ENCODE assay signal across 13 cellular contexts in the genomic region with DNA sequence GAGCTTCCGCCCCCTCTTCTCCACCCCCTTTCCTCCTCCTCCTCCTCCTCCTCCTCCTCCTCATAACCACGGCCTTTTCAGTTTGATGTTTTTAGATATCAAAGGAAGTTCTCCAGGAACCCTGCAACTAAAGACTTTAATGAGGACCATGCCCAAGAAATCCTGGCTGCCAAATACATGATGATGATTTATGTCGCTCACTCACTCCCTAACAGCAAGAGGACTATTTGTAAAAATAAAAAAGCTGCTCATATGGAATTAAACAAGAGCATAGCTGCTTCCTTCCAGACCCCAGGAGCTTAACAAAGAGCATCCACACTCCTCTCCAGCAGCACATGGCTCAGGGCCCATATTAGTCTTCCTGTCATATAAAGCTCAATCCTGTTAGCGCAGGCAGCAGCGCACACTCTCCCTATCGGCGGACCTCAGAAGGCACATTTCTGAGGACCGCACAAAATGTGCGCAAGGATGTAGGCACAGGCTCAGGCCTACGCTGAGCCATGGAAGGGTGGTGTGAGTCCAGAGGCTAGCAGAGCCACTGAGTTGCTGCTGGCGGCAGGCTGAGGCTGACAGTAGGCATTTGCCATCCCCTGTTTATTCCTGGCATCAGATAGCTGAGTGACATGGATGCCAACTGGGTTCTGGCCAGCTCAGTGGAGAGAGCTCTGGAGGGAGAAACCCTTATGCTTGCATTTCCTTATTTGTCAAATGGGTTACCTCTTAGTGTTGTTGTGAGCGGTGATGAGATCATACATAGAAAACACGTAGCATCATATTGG.
DNase-seq lines count a peak whose midpoint lies in the region; ATAC-seq, FAIRE-seq and TF ChIP-seq lines count a peak whose summit lies in the region.
"Had no signal": no experiment of that assay in that cellular context is flagged by ENCODE, and none has a peak within 500 bp of the region (broad histone marks: within the 10 kb centered on the region; RNA-seq: fewer than 3 reads in every experiment).

No MANE protein-coding gene starts in this region.

- DNase-seq in AG10803 (ENCODE audit: low read depth), result peak; percentile 27
- peak; percentile 82 for DNase-seq in cardiac septum (ENCODE audit: low spot score)
- no peak for DNase-seq in stimulated activated CD4-positive, alpha-beta T cell treated with anti-CD3 and anti-CD28 coated beads, Interleukin-12 subunit alpha, Interleukin-12 subunit beta, amount 100 ng/mL, for 4 hours
- DNase-seq in kidney, result no peak
- DNase-seq: activated CD4-positive, alpha-beta memory T cell treated with anti-CD3 and anti-CD28 coated beads for 36 hours; KBM-7; NCI-H2081 treated with DMSO at 0.1 percent for 48 hours had no signal

- no peaks in the 10 kb centered on the region for H3K9me3 Mint-ChIP-seq in nephron
- H3K9me3 Mint-ChIP-seq: activated CD4-positive, alpha-beta memory T cell treated with anti-CD3 and anti-CD28 coated beads for 36 hours had no signal

- H3K9me3 ChIP-seq in kidney (ENCODE audit: control insufficient read depth in 1 of 2, low read length in 2 of 2), result no peaks in the 10 kb centered on the region
- H3K9me3 ChIP-seq: A549 had no signal

- no peak overlapping the region for H3K27ac ChIP-seq in kidney (ENCODE audit: low read depth in 2 of 2, low read length in 2 of 2)
- H3K27ac ChIP-seq: A549 had no signal

- H3K4me1 ChIP-seq in kidney (ENCODE audit: control insufficient read depth in 1 of 2, insufficient read depth in 1 of 2, low read depth in 1 of 2, low read length in 2 of 2), result peaks cover 0 to 8% of the 10 kb centered on the region in 2 donors
- H3K4me1 ChIP-seq: A549 had no signal

- H3K36me3 ChIP-seq in kidney (ENCODE audit: control insufficient read depth in 1 of 2, insufficient read depth in 2 of 2, low read length in 2 of 2), result no peaks in the 10 kb centered on the region

- intact Hi-C loops in cardiac septum (cut with DNase I), result no loop called here
- intact Hi-C loops in kidney (cut with DNase I), result no loop called here

- H3K4me3 Mint-ChIP-seq in nephron, result peak overlapping the region; percentile 33 to 56 (median 54)
- H3K4me3 Mint-ChIP-seq: activated CD4-positive, alpha-beta memory T cell treated with anti-CD3 and anti-CD28 coated beads for 36 hours had no signal

- peak overlapping the region; percentile 86 to 96 (median 92) for H3K27ac Mint-ChIP-seq in nephron
- H3K27ac Mint-ChIP-seq: activated CD4-positive, alpha-beta memory T cell treated with anti-CD3 and anti-CD28 coated beads for 36 hours had no signal

- H3K4me1 Mint-ChIP-seq in nephron, result peaks cover 34% of the 10 kb centered on the region

- no peak for FAIRE-seq in kidney (lab: Jason Lieb, UNC)
- FAIRE-seq: A549, colon had no signal

- ATAC-seq in SK-N-SH treated with all-trans-retinoic acid at 6 μM for 48 hours (peak; percentile 77), GM21825 (IDR thresholded peaks at IDR 0.05; ENCODE audit: unreplicated experiment) (no peak), GM18519 (IDR thresholded peaks at IDR 0.05; ENCODE audit: low FRiP score, unreplicated experiment) (no peak)
- ATAC-seq: A549 had no signal

- no peaks in the 10 kb centered on the region for H3K36me3 Mint-ChIP-seq in nephron (ENCODE audit: low read depth)
- H3K36me3 Mint-ChIP-seq: activated CD4-positive, alpha-beta memory T cell treated with anti-CD3 and anti-CD28 coated beads for 36 hours had no signal

- TF ChIP-seq CTCF in AG10803 (conservative IDR thresholded peaks at IDR 0.05; ENCODE audit: low read length) (peak; percentile 18; the same call in 1 of the 2 replicates), nephron (IDR thresholded peaks at IDR 0.05; ENCODE audit: unreplicated experiment in 3 of 3) (peak; percentile 25 to 46 (median 34)), kidney (IDR thresholded peaks at IDR 0.05; ENCODE audit: borderline replicate concordance, extremely low read depth, insufficient read depth) (no peak)

- no peak overlapping the region for H3K9ac ChIP-seq in kidney (ENCODE audit: low read length in 2 of 2)

- peaks cover 8% of the 10 kb centered on the region for H3K27me3 Mint-ChIP-seq in nephron (ENCODE audit: low read depth)
- H3K27me3 Mint-ChIP-seq: activated CD4-positive, alpha-beta memory T cell treated with anti-CD3 and anti-CD28 coated beads for 36 hours had no signal

- no peak overlapping the region for H3K4me3 ChIP-seq in AG10803 (ENCODE audit: low read length)
- H3K4me3 ChIP-seq in kidney (ENCODE audit: low read length in 2 of 2), result no peak overlapping the region
- H3K4me3 ChIP-seq: A549 had no signal

TF ChIP-seq in SK-N-SH treated with all-trans-retinoic acid at 6 μM for 48 hours, 23 proteins besides CTCF, POLR2A, EP300 and RAD21 (continues in another document):
- TF ChIP-seq RARB (CRISPR knock-in tag; IDR thresholded peaks at IDR 0.05) (no peak), ESRRG (CRISPR knock-in tag; IDR thresholded peaks at IDR 0.05) (no peak), ZC3H10 (CRISPR knock-in tag; IDR thresholded peaks at IDR 0.05) (no peak), OSR1 (CRISPR knock-in tag; IDR thresholded peaks at IDR 0.05) (no peak), ZNF8 (CRISPR knock-in tag; IDR thresholded peaks at IDR 0.05) (no peak), ZFP30 (CRISPR knock-in tag; IDR thresholded peaks at IDR 0.05) (no peak), ZNF70 (CRISPR knock-in tag; IDR thresholded peaks at IDR 0.05) (no peak), ISL1 (CRISPR knock-in tag; IDR thresholded peaks at IDR 0.05) (no peak), ZFP3 (CRISPR knock-in tag; IDR thresholded peaks at IDR 0.05) (no peak), BACH2 (CRISPR knock-in tag; IDR thresholded peaks at IDR 0.05; ENCODE audit: borderline replicate concordance) (no peak), ARNTL (CRISPR knock-in tag; IDR thresholded peaks at IDR 0.05; ENCODE audit: borderline replicate concordance, low read depth) (no peak), SNAI2 (CRISPR knock-in tag; IDR thresholded peaks at IDR 0.05) (no peak), PPARA (CRISPR knock-in tag; IDR thresholded peaks at IDR 0.05; ENCODE audit: borderline replicate concordance) (no peak)
- TF ChIP-seq, protein P1, sequence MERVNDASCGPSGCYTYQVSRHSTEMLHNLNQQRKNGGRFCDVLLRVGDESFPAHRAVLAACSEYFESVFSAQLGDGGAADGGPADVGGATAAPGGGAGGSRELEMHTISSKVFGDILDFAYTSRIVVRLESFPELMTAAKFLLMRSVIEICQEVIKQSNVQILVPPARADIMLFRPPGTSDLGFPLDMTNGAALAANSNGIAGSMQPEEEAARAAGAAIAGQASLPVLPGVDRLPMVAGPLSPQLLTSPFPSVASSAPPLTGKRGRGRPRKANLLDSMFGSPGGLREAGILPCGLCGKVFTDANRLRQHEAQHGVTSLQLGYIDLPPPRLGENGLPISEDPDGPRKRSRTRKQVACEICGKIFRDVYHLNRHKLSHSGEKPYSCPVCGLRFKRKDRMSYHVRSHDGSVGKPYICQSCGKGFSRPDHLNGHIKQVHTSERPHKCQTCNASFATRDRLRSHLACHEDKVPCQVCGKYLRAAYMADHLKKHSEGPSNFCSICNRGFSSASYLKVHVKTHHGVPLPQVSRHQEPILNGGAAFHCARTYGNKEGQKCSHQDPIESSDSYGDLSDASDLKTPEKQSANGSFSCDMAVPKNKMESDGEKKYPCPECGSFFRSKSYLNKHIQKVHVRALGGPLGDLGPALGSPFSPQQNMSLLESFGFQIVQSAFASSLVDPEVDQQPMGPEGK (CRISPR knock-in tag; IDR thresholded peaks at IDR 0.05; ENCODE audit: borderline replicate concordance), result no peak
- TF ChIP-seq, protein P2, sequence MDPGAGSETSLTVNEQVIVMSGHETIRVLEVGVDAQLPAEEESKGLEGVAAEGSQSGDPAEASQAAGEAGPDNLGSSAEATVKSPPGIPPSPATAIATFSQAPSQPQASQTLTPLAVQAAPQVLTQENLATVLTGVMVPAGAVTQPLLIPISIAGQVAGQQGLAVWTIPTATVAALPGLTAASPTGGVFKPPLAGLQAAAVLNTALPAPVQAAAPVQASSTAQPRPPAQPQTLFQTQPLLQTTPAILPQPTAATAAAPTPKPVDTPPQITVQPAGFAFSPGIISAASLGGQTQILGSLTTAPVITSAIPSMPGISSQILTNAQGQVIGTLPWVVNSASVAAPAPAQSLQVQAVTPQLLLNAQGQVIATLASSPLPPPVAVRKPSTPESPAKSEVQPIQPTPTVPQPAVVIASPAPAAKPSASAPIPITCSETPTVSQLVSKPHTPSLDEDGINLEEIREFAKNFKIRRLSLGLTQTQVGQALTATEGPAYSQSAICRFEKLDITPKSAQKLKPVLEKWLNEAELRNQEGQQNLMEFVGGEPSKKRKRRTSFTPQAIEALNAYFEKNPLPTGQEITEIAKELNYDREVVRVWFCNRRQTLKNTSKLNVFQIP (CRISPR knock-in tag; IDR thresholded peaks at IDR 0.05; ENCODE audit: borderline replicate concordance, low read depth), result no peak
- TF ChIP-seq, protein P3, sequence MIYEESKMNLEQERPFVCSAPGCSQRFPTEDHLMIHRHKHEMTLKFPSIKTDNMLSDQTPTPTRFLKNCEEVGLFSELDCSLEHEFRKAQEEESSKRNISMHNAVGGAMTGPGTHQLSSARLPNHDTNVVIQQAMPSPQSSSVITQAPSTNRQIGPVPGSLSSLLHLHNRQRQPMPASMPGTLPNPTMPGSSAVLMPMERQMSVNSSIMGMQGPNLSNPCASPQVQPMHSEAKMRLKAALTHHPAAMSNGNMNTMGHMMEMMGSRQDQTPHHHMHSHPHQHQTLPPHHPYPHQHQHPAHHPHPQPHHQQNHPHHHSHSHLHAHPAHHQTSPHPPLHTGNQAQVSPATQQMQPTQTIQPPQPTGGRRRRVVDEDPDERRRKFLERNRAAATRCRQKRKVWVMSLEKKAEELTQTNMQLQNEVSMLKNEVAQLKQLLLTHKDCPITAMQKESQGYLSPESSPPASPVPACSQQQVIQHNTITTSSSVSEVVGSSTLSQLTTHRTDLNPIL (CRISPR knock-in tag; IDR thresholded peaks at IDR 0.05; ENCODE audit: low read depth), result no peak

Comparison
In these comparisons a context has a peak if more than half of its experiments do, and no peak if none do; other contexts are left out.
1. DNase-seq: peak in AG10803 (single experiment) and cardiac septum (single experiment); none in stimulated activated CD4-positive, alpha-beta T cell treated with anti-CD3 and anti-CD28 coated beads, Interleukin-12 subunit alpha, Interleukin-12 subunit beta, amount 100 ng/mL, for 4 hours (single experiment) and kidney (single experiment).